8 cellular contexts compared by ENCODE assay signal in genomic region chr3:132660056-132660744, GRCh38. TPM values are rescaled to one million over a fixed set of nuclear protein-coding genes. Genes with fewer than 3 reads are reported as not detected.
DNase-seq lines count a peak whose midpoint lies in the region; ATAC-seq and TF ChIP-seq lines count a peak whose summit lies in the region.

UBA5 (plus strand) TSS chr3:132660329; CDS start chr3:132660538, 209 bp downstream.

- CTCF ChIA-PET in activated B cell treated with CpG ODN at 0.5 μM for 24 hours (lab: Charles Lee): interaction anchor here (0.7 to 1.7 kb wide), 3 partner anchors 18 to 124 kb away, joined by 3 to 6 read pairs (median 4); no protein-coding TSS in a partner anchor

- H3K27me3 Mint-ChIP-seq in activated B cell treated with CpG ODN at 0.5 μM for 24 hours: no peaks in the 10 kb centered on the region

- DNase-seq in SKM-1 treated with dmso at 0.1 percent for 144 hours (lab: John Stamatoyannopoulos, UW; ENCODE audit: unreplicated experiment) (peak; percentile 47), SKM-1 (lab: John Stamatoyannopoulos, UW; ENCODE audit: unreplicated experiment) (no peak), NCI-H2107 (lab: John Stamatoyannopoulos, UW) (peak; percentile 50), activated B cell treated with CpG ODN at 0.5 μM for 24 hours (peak; percentile 66), cardiac fibroblast (ENCODE audit: low read depth in 2 of 2) (peak; percentile 65 to 78), iris pigment epithelial cell (ENCODE audit: low read depth) (peak; percentile 63)
- peak; percentile 51 to 55 for DNase-seq in stimulated activated CD4-positive, alpha-beta T cell treated with anti-CD3 and anti-CD28 coated beads, Interleukin-12 subunit alpha, Interleukin-12 subunit beta, amount 100 ng/mL, for 24 hours (ENCODE audit: low read depth in 2 of 2)

- H3K4me3 ChIP-seq in cardiac fibroblast (replicated peaks in 1 of 2; ENCODE audit: low read depth in 2 of 2, low read length in 2 of 2): peak within 1 kb of the TSS; percentile 74 to 79

- peaks cover 35% of the 10 kb centered on the region for H3K4me1 Mint-ChIP-seq in activated B cell treated with CpG ODN at 0.5 μM for 24 hours

- peak within 1 kb of the TSS; percentile 93 for H3K27ac Mint-ChIP-seq in activated B cell treated with CpG ODN at 0.5 μM for 24 hours

- no peaks in the 10 kb centered on the region for H3K9me3 Mint-ChIP-seq in activated B cell treated with CpG ODN at 0.5 μM for 24 hours

- POLR2A ChIA-PET in activated B cell treated with CpG ODN at 0.5 μM for 24 hours (lab: Charles Lee): interaction anchor here (0.7 to 1.7 kb wide), 4 partner anchors 9 to 913 kb away, joined by 3 to 6 read pairs (median 3); partner anchors contain the start of gene CDV3

- ATAC-seq in HG02885 (IDR thresholded peaks at IDR 0.05; ENCODE audit: poor library complexity, unreplicated experiment) (peak; percentile 77), activated B cell treated with CpG ODN at 0.5 μM for 24 hours (ENCODE audit: low read depth) (peak; percentile 70)

- peaks cover 10% of the 10 kb centered on the region for H3K36me3 Mint-ChIP-seq in activated B cell treated with CpG ODN at 0.5 μM for 24 hours (ENCODE audit: low read depth)

- peak within 1 kb of the TSS; percentile 97 for H3K4me3 Mint-ChIP-seq in activated B cell treated with CpG ODN at 0.5 μM for 24 hours

- no peak for TF ChIP-seq CTCF in activated B cell treated with CpG ODN at 0.5 μM for 24 hours (IDR thresholded peaks at IDR 0.05)
- TF ChIP-seq CTCF in cardiac fibroblast (IDR thresholded peaks at IDR 0.05; ENCODE audit: low read depth, low read length): no peak

- intact Hi-C loops in activated B cell treated with CpG ODN at 0.5 μM for 24 hours (cut with micrococcal nuclease): loop anchor here (2.0 to 10.0 kb wide), 4 partner anchors 915 to 1827 kb away; partner anchors contain the start of genes CDV3, CEP63 and SRPRB

RNA-seq across cellular contexts. Expression of gene UBA5, which starts in this region (rescaled TPM):
- 34.3 and 36.4 TPM in 2 replicates for total RNA-seq in activated B cell treated with CpG ODN at 0.5 μM for 24 hours
